In genomic region chr11:1425006-1425405, GRCh38 we compare ENCODE assay signal across 8 cellular contexts. TPM values are rescaled to one million over a fixed set of nuclear protein-coding genes. Genes with fewer than 3 reads are reported as not detected.
"Had no signal": no experiment of that assay in that cellular context is flagged by ENCODE, and none has a peak within 500 bp of the region (broad histone marks: within the 10 kb centered on the region; RNA-seq: fewer than 3 reads in every experiment).

No MANE protein-coding gene starts in this region.

- ATAC-seq: K562 had no signal

- H3K27ac ChIP-seq: HL-60, KMS-11 had no signal

- DNase-seq: IMR-90, KBM-7, KG1 had no signal

- H3K9ac ChIP-seq: KMS-11 had no signal

- FAIRE-seq: HTR-8/SVneo, K562 had no signal

- H3K4me2 ChIP-seq: KMS-11 had no signal

- H3K4me3 ChIP-seq: K562 had no signal

RNA-seq across cellular contexts. Expression of gene BRSK2, which starts 35.3 kb away (rescaled TPM):
- polyA plus RNA-seq: IgD-negative memory B cell had no signal
